Comparison of ENCODE assay signal across 5 cellular contexts in the genomic region with DNA sequence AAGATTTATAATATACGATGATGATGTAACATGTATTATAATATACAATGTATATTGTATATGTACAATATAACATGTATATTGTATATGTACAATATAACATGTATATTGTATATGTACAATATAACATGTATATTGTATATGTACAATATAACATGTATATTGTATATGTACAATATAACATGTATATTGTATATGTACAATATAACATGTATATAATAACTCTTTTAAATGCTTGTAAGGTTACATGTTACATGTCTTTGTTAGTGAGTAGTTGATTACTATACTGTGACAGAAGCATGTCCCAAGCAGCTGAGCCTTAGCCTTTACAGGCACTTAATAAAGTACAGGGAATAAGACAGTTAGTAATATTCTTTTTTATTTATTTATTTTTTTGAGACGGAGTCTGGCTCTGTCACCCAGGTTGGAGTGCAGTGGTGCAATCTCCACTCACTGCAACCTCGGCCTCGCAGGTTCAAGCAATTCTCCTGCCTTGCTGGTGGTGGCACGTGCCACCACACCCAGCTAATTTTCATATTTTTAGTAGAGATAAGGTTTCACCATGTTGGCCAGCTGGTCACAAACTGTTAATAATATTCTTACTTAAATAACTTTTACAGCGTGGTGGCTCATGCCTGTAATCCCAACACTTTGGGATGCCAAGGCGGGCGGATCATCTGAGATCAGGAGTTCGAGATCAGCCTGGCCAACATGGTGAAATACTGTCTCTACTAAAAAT. TPM values are rescaled to one million over a fixed set of nuclear protein-coding genes. Genes with fewer than 3 reads are reported as not detected.
"Had no signal": no experiment of that assay in that cellular context is flagged by ENCODE, and none has a peak within 500 bp of the region (broad histone marks: within the 10 kb centered on the region; RNA-seq: fewer than 3 reads in every experiment).

No MANE protein-coding gene starts in this region.

RNA-seq across cellular contexts. Expression of a gene that starts 8.0 kb away (rescaled TPM):
- total RNA-seq: HepG2, HT1080, IMR-90 had no signal
- polyA plus RNA-seq: HepG2, IMR-90 had no signal

RNA-seq across cellular contexts. Expression of a gene that starts 11.9 kb away (rescaled TPM):
- total RNA-seq: HepG2, HT-29, HT1080, IMR-90, K562 had no signal
- polyA plus RNA-seq: HepG2, IMR-90, K562 had no signal
